Comparison of ENCODE assay signal across 25 cellular contexts in genomic region chr6:31187780-31188194, GRCh38. TPM values are rescaled to one million over a fixed set of nuclear protein-coding genes. Genes with fewer than 3 reads are reported as not detected.
DNase-seq lines count a peak whose midpoint lies in the region; ATAC-seq and TF ChIP-seq lines count a peak whose summit lies in the region.
"Had no signal": no experiment of that assay in that cellular context is flagged by ENCODE, and none has a peak within 500 bp of the region (broad histone marks: within the 10 kb centered on the region; RNA-seq: fewer than 3 reads in every experiment).

No MANE protein-coding gene starts in this region.

- no peaks in the 10 kb centered on the region for H3K27me3 ChIP-seq in lung (ENCODE audit: control insufficient read depth, insufficient read depth)
- no peaks in the 10 kb centered on the region for H3K27me3 ChIP-seq in neural progenitor cell
- H3K27me3 ChIP-seq: dorsolateral prefrontal cortex, heart left ventricle, spleen had no signal

- no peaks in the 10 kb centered on the region for H3K9me3 ChIP-seq in lung (ENCODE audit: control insufficient read depth in 2 of 2, insufficient read depth in 1 of 2, low read length in 1 of 2)
- no peaks in the 10 kb centered on the region for H3K9me3 ChIP-seq in neural progenitor cell (ENCODE audit: low read depth)
- H3K9me3 ChIP-seq: heart left ventricle, spleen had no signal

- H3K4me3 Mint-ChIP-seq in type B pancreatic cell (no peak overlapping the region), neural progenitor cell (no peak overlapping the region), MCF 10A (ENCODE audit: unreplicated experiment) (no peak overlapping the region)
- H3K4me3 Mint-ChIP-seq in activated T-helper 2 cell treated with anti-CD3 and anti-CD28 coated beads, Interferon-gamma antibody, Interleukin-2, Interleukin-4, amounts not matched to agents 10 μg/mL and 5 μg/mL and 100 μg/mL, durations not matched to agents 14 hours and 24 hours and 36 hours (ENCODE audit: low read depth) = no peak overlapping the region
- H3K4me3 Mint-ChIP-seq: CD14-positive monocyte; IgD-negative memory B cell; stimulated activated naive CD8-positive, alpha-beta T cell treated with anti-CD3 and anti-CD28 coated beads, Interleukin-15, Interleukin-2, amounts not matched to agents 100 ng/mL and 50 ng/mL, for 24 hours had no signal

- H3K27ac ChIP-seq in lung (ENCODE audit: low read depth in 1 of 2, low read length in 1 of 2) = no peak overlapping the region
- H3K27ac ChIP-seq in neural progenitor cell = no peak overlapping the region
- H3K27ac ChIP-seq: dorsolateral prefrontal cortex, spleen had no signal

- no peaks in the 10 kb centered on the region for H3F3A ChIP-seq in neural progenitor cell (ENCODE audit: low read depth)

- DNase-seq in A172 (ENCODE audit: low spot score) (peak; percentile 16), LoVo (ENCODE audit: low spot score) (peak; percentile 75), amniotic epithelial cell (ENCODE audit: low read depth) (peak; percentile 9), lung (ENCODE audit: low spot score) (no peak), type B pancreatic cell (ENCODE audit: extremely low spot score, unreplicated experiment) (no peak), neural progenitor cell (ENCODE audit: low spot score) (no peak), MCF 10A (ENCODE audit: unreplicated experiment) (no peak)
- DNase-seq in activated T-helper 2 cell treated with anti-CD3 and anti-CD28 coated beads, Interferon-gamma antibody, Interleukin-2, Interleukin-4, amounts not matched to agents 10 μg/mL and 5 μg/mL and 100 μg/mL, durations not matched to agents 14 hours and 24 hours and 36 hours (ENCODE audit: low spot score) = no peak
- DNase-seq: activated CD4-positive, alpha-beta T cell treated with anti-CD3 and anti-CD28 coated beads for 48 hours; activated naive CD4-positive, alpha-beta T cell treated with anti-CD3 and anti-CD28 coated beads, Interleukin-2, amount 50 U/mL, for 16 hours; central memory CD4-positive, alpha-beta T cell; DMS 273 treated with DMSO at 0.1 percent for 48 hours; dorsolateral prefrontal cortex; heart left ventricle; MM.1S; NCI-H69; occipital lobe had no signal

- H3K36me3 ChIP-seq in lung (ENCODE audit: control insufficient read depth in 2 of 2, insufficient read depth in 2 of 2, low read length in 2 of 2) (no peaks in the 10 kb centered on the region), neural progenitor cell (no peaks in the 10 kb centered on the region)
- H3K36me3 ChIP-seq: heart left ventricle, spleen had no signal

- no peak overlapping the region for H3K4me2 ChIP-seq in neural progenitor cell

- CTCF ChIA-PET in MCF 10A (lab: Yijun Ruan, JAX) = no interaction called here

- H3K27me3 Mint-ChIP-seq in type B pancreatic cell (peaks cover 4% of the 10 kb centered on the region), neural progenitor cell (ENCODE audit: insufficient read depth, low read depth) (peaks cover 3% of the 10 kb centered on the region), MCF 10A (ENCODE audit: insufficient read depth, unreplicated experiment) (no peaks in the 10 kb centered on the region)
- H3K27me3 Mint-ChIP-seq in activated T-helper 2 cell treated with anti-CD3 and anti-CD28 coated beads, Interferon-gamma antibody, Interleukin-2, Interleukin-4, amounts not matched to agents 10 μg/mL and 5 μg/mL and 100 μg/mL, durations not matched to agents 14 hours and 24 hours and 36 hours (ENCODE audit: low read depth) = no peaks in the 10 kb centered on the region
- H3K27me3 Mint-ChIP-seq: IgD-negative memory B cell; stimulated activated naive CD8-positive, alpha-beta T cell treated with anti-CD3 and anti-CD28 coated beads, Interleukin-15, Interleukin-2, amounts not matched to agents 100 ng/mL and 50 ng/mL, for 24 hours had no signal

- no peaks in the 10 kb centered on the region for H3K79me2 ChIP-seq in neural progenitor cell (ENCODE audit: low read depth)

- no peak for TF ChIP-seq CTCF in lung (IDR thresholded peaks at IDR 0.05; ENCODE audit: control extremely low read depth, extremely low read depth)
- TF ChIP-seq CTCF in type B pancreatic cell (conservative IDR thresholded peaks at IDR 0.05) = no peak
- no peak for TF ChIP-seq CTCF in neural progenitor cell (IDR thresholded peaks at IDR 0.05)
- no peak for TF ChIP-seq CTCF in MCF 10A (IDR thresholded peaks at IDR 0.05; ENCODE audit: unreplicated experiment)

- no peak overlapping the region for H3K9ac ChIP-seq in neural progenitor cell

- H2AFZ ChIP-seq in neural progenitor cell (replicated peaks) = no peak overlapping the region

- intact Hi-C loops in activated T-helper 2 cell treated with anti-CD3 and anti-CD28 coated beads, Interferon-gamma antibody, Interleukin-2, Interleukin-4, amounts not matched to agents 10 μg/mL and 5 μg/mL and 100 μg/mL, durations not matched to agents 14 hours and 24 hours and 36 hours (cut with micrococcal nuclease) = no loop called here
- intact Hi-C loops in MCF 10A (cut with micrococcal nuclease) = no loop called here

- ATAC-seq in lung (ENCODE audit: insufficient read depth, low FRiP score) = peak; percentile 41
- ATAC-seq: heart left ventricle had no signal

- POLR2A ChIA-PET in MCF 10A (lab: Yijun Ruan, JAX) = no interaction called here

- H3K9me3 Mint-ChIP-seq in type B pancreatic cell (no peaks in the 10 kb centered on the region), neural progenitor cell (no peaks in the 10 kb centered on the region), MCF 10A (ENCODE audit: unreplicated experiment) (no peaks in the 10 kb centered on the region)
- H3K9me3 Mint-ChIP-seq in activated T-helper 2 cell treated with anti-CD3 and anti-CD28 coated beads, Interferon-gamma antibody, Interleukin-2, Interleukin-4, amounts not matched to agents 10 μg/mL and 5 μg/mL and 100 μg/mL, durations not matched to agents 14 hours and 24 hours and 36 hours = no peaks in the 10 kb centered on the region
- H3K9me3 Mint-ChIP-seq: IgD-negative memory B cell; stimulated activated naive CD8-positive, alpha-beta T cell treated with anti-CD3 and anti-CD28 coated beads, Interleukin-15, Interleukin-2, amounts not matched to agents 100 ng/mL and 50 ng/mL, for 24 hours had no signal

- no peak overlapping the region for H3K4me3 ChIP-seq in lung
- no peak overlapping the region for H3K4me3 ChIP-seq in neural progenitor cell
- H3K4me3 ChIP-seq: dorsolateral prefrontal cortex, heart left ventricle, spleen had no signal

- H3K4me1 ChIP-seq in lung (ENCODE audit: control insufficient read depth in 2 of 2, insufficient read depth in 2 of 2, low read length in 2 of 2) = no peaks in the 10 kb centered on the region
- peaks cover 9% of the 10 kb centered on the region for H3K4me1 ChIP-seq in neural progenitor cell

- no peaks in the 10 kb centered on the region for H3K36me3 Mint-ChIP-seq in type B pancreatic cell
- no peaks in the 10 kb centered on the region for H3K36me3 Mint-ChIP-seq in neural progenitor cell
- H3K36me3 Mint-ChIP-seq in activated T-helper 2 cell treated with anti-CD3 and anti-CD28 coated beads, Interferon-gamma antibody, Interleukin-2, Interleukin-4, amounts not matched to agents 10 μg/mL and 5 μg/mL and 100 μg/mL, durations not matched to agents 14 hours and 24 hours and 36 hours (ENCODE audit: low read depth) = no peaks in the 10 kb centered on the region
- H3K36me3 Mint-ChIP-seq in MCF 10A (ENCODE audit: insufficient read depth, unreplicated experiment) = peaks cover 7% of the 10 kb centered on the region
- H3K36me3 Mint-ChIP-seq: CD14-positive monocyte, IgD-negative memory B cell had no signal

- 69 to 80% methylated on average over 5 of the region's 5 CpGs for WGBS in lung, 2 donors

- H3K4me1 Mint-ChIP-seq in type B pancreatic cell (ENCODE audit: unreplicated experiment) = no peaks in the 10 kb centered on the region
- peaks cover 8% of the 10 kb centered on the region for H3K4me1 Mint-ChIP-seq in neural progenitor cell
- peaks cover 6% of the 10 kb centered on the region for H3K4me1 Mint-ChIP-seq in activated T-helper 2 cell treated with anti-CD3 and anti-CD28 coated beads, Interferon-gamma antibody, Interleukin-2, Interleukin-4, amounts not matched to agents 10 μg/mL and 5 μg/mL and 100 μg/mL, durations not matched to agents 14 hours and 24 hours and 36 hours (ENCODE audit: low read depth)
- H3K4me1 Mint-ChIP-seq in MCF 10A (ENCODE audit: insufficient read depth, unreplicated experiment) = no peaks in the 10 kb centered on the region

- BruUV-seq in MCF 10A (replicated peaks; lab: Mats Ljungman, UMichigan) = no TSS peak

- no peaks in the 10 kb centered on the region for H4K20me1 ChIP-seq in neural progenitor cell (ENCODE audit: low read depth)

- H3K27ac Mint-ChIP-seq in type B pancreatic cell (no peak overlapping the region), neural progenitor cell (no peak overlapping the region), MCF 10A (ENCODE audit: low read depth, unreplicated experiment) (no peak overlapping the region)
- H3K27ac Mint-ChIP-seq in activated T-helper 2 cell treated with anti-CD3 and anti-CD28 coated beads, Interferon-gamma antibody, Interleukin-2, Interleukin-4, amounts not matched to agents 10 μg/mL and 5 μg/mL and 100 μg/mL, durations not matched to agents 14 hours and 24 hours and 36 hours = no peak overlapping the region
- H3K27ac Mint-ChIP-seq: CD14-positive monocyte; IgD-negative memory B cell; stimulated activated naive CD8-positive, alpha-beta T cell treated with anti-CD3 and anti-CD28 coated beads, Interleukin-15, Interleukin-2, amounts not matched to agents 100 ng/mL and 50 ng/mL, for 24 hours had no signal

RNA-seq across cellular contexts. Expression of gene POU5F1, which starts 17.3 kb away (rescaled TPM):
- not detected in 2 replicates for total RNA-seq in A172 (2014; rRNA removed; shearing (Covaris generic))
- 10 to 100 TPM in 1 of 2 donors, 1 to 10 TPM in 1; 2.2 to 19.5 TPM for total RNA-seq in lung
- polyA plus RNA-seq in lung = 1 to 10 TPM; 1.5 to 2.5 TPM
- not detected in 2 replicates for total RNA-seq in type B pancreatic cell (ENCODE audit: low replicate concordance)
- 17.2 and 17.4 TPM in 2 replicates for total RNA-seq in neural progenitor cell (ENCODE audit: low replicate concordance)
- not detected in 2 replicates for total RNA-seq in activated T-helper 2 cell treated with anti-CD3 and anti-CD28 coated beads, Interferon-gamma antibody, Interleukin-2, Interleukin-4, amounts not matched to agents 10 μg/mL and 5 μg/mL and 100 μg/mL, durations not matched to agents 14 hours and 24 hours and 36 hours
- total RNA-seq in MCF 10A (2022) = 1.5 and 2.0 TPM in 2 replicates
- total RNA-seq: lung microvascular endothelial cell; occipital lobe; T-helper 1 cell treated with Interleukin-12 subunit alpha and Interleukin-12 subunit beta and Interleukin-4 antibody, amounts not matched to agents 30 ng/mL and 1 ng/mL, for 36 hours had no signal
- polyA plus RNA-seq: CD14-positive monocyte had no signal

RNA-seq across cellular contexts. Expression of gene TCF19, which starts 29.4 kb away (rescaled TPM):
- 62.6 and 68.5 TPM in 2 replicates for total RNA-seq in A172 (2014; rRNA removed; shearing (Covaris generic))
- total RNA-seq in lung (1 to 10 TPM; 5.4 to 9.4 TPM), type B pancreatic cell (ENCODE audit: low replicate concordance) (8.9 and 18.9 TPM in 2 replicates), neural progenitor cell (ENCODE audit: low replicate concordance) (6.2 and 9.5 TPM in 2 replicates), MCF 10A (2022) (3.6 and 6.5 TPM in 2 replicates)
- 1 to 10 TPM; 4.1 to 4.9 TPM for polyA plus RNA-seq in lung
- 81.5 and 82.0 TPM in 2 replicates for total RNA-seq in activated T-helper 2 cell treated with anti-CD3 and anti-CD28 coated beads, Interferon-gamma antibody, Interleukin-2, Interleukin-4, amounts not matched to agents 10 μg/mL and 5 μg/mL and 100 μg/mL, durations not matched to agents 14 hours and 24 hours and 36 hours

RNA-seq across cellular contexts. Expression of gene CCHCR1, which starts 30.2 kb away (rescaled TPM):
- total RNA-seq in A172 (2014; rRNA removed; shearing (Covaris generic)) = 18.9 and 24.8 TPM in 2 replicates
- total RNA-seq in lung (10 to 100 TPM; 20.0 to 32.8 TPM), type B pancreatic cell (ENCODE audit: low replicate concordance) (21.9 and 36.8 TPM in 2 replicates), neural progenitor cell (ENCODE audit: low replicate concordance) (23.2 and 54.9 TPM in 2 replicates), MCF 10A (2022) (18.4 and 21.4 TPM in 2 replicates)
- polyA plus RNA-seq in lung = 10 to 100 TPM; 11.0 to 14.3 TPM
- total RNA-seq in activated T-helper 2 cell treated with anti-CD3 and anti-CD28 coated beads, Interferon-gamma antibody, Interleukin-2, Interleukin-4, amounts not matched to agents 10 μg/mL and 5 μg/mL and 100 μg/mL, durations not matched to agents 14 hours and 24 hours and 36 hours = 50.5 and 53.1 TPM in 2 replicates

RNA-seq across cellular contexts. Expression of gene PSORS1C2, which starts 48.9 kb away (rescaled TPM):
- total RNA-seq in A172 (2014; rRNA removed; shearing (Covaris generic)) = not detected in 2 replicates
- not detected for total RNA-seq in lung
- polyA plus RNA-seq in lung = not detected
- total RNA-seq in type B pancreatic cell (ENCODE audit: low replicate concordance) = not detected in 2 replicates
- not detected in 2 replicates for total RNA-seq in neural progenitor cell (ENCODE audit: low replicate concordance)
- total RNA-seq in activated T-helper 2 cell treated with anti-CD3 and anti-CD28 coated beads, Interferon-gamma antibody, Interleukin-2, Interleukin-4, amounts not matched to agents 10 μg/mL and 5 μg/mL and 100 μg/mL, durations not matched to agents 14 hours and 24 hours and 36 hours = not detected in 2 replicates
- not detected in 2 replicates for total RNA-seq in MCF 10A (2022)
- total RNA-seq: aorta; dorsolateral prefrontal cortex; heart left ventricle; lung microvascular endothelial cell; occipital lobe; spleen; T-helper 1 cell treated with Interleukin-12 subunit alpha and Interleukin-12 subunit beta and Interleukin-4 antibody, amounts not matched to agents 30 ng/mL and 1 ng/mL, for 36 hours; ureter had no signal
- polyA plus RNA-seq: aorta, CD14-positive monocyte, heart left ventricle, IgD-negative memory B cell, spleen had no signal

Comparison
In these comparisons a context has a peak if more than half of its experiments do, and no peak if none do; other contexts are left out.
1. DNase-seq: peak in A172 (single experiment), LoVo (single experiment) and amniotic epithelial cell (single experiment); none in lung (single experiment), type B pancreatic cell (single experiment), neural progenitor cell (single experiment), activated T-helper 2 cell treated with anti-CD3 and anti-CD28 coated beads, Interferon-gamma antibody, Interleukin-2, Interleukin-4, amounts not matched to agents 10 μg/mL and 5 μg/mL and 100 μg/mL, durations not matched to agents 14 hours and 24 hours and 36 hours (single experiment) and MCF 10A (single experiment).